10 cellular contexts compared by ENCODE assay signal in the genomic region with DNA sequence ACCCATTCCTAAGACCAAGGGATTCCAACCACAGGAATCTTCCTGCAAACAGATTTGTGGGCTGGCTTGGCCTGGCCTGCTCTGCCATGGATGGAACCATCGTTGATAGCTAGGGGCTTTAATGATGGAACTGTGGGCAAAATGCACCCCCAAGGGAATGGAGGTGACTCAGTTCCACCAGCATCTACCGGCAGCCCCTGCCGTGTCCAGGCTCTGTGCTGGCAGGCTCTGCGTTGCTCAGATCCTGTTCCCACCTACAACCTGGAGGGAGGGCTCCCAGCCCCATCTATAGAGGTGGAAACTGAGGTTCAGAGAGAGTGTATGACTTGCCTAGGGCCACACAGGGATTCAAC.
"Had no signal": no experiment of that assay in that cellular context is flagged by ENCODE, and none has a peak within 500 bp of the region (broad histone marks: within the 10 kb centered on the region; RNA-seq: fewer than 3 reads in every experiment).

No MANE protein-coding gene starts in this region.

- H3K9me3 ChIP-seq: ascending aorta, colonic mucosa, lower lobe of right lung, neutrophil, right atrium auricular region, thyroid gland had no signal

- H3K36me3 ChIP-seq: ascending aorta, colonic mucosa, lower lobe of right lung, neutrophil, right atrium auricular region, thyroid gland had no signal

- H3K4me3 ChIP-seq: ascending aorta, colonic mucosa, lower lobe of right lung, right atrium auricular region, thyroid gland had no signal

- H3K36me3 Mint-ChIP-seq: stimulated activated effector memory CD8-positive, alpha-beta T cell treated with anti-CD3 and anti-CD28 coated beads, Interleukin-12 subunit alpha, Interleukin-12 subunit beta, amount 100 ng/mL, for 72 hours; T-cell had no signal

- H3K27me3 ChIP-seq: ascending aorta, colonic mucosa, right atrium auricular region, thyroid gland had no signal

- H3K9me3 Mint-ChIP-seq: activated naive CD8-positive, alpha-beta T cell treated with anti-CD3 and anti-CD28 coated beads, Interleukin-2, amount 50 U/mL, for 24 hours; naive B cell; stimulated activated effector memory CD8-positive, alpha-beta T cell treated with anti-CD3 and anti-CD28 coated beads, Interleukin-12 subunit alpha, Interleukin-12 subunit beta, amount 100 ng/mL, for 72 hours; T-cell had no signal

- H3K27ac Mint-ChIP-seq: activated naive CD8-positive, alpha-beta T cell treated with anti-CD3 and anti-CD28 coated beads, Interleukin-2, amount 50 U/mL, for 24 hours; naive B cell; stimulated activated effector memory CD8-positive, alpha-beta T cell treated with anti-CD3 and anti-CD28 coated beads, Interleukin-12 subunit alpha, Interleukin-12 subunit beta, amount 100 ng/mL, for 72 hours; T-cell had no signal

- H3K27ac ChIP-seq: ascending aorta, colonic mucosa, lower lobe of right lung, neutrophil, right atrium auricular region, thyroid gland had no signal

- H3K4me3 Mint-ChIP-seq: activated naive CD8-positive, alpha-beta T cell treated with anti-CD3 and anti-CD28 coated beads, Interleukin-2, amount 50 U/mL, for 24 hours had no signal
